Comparison of ENCODE assay signal across 1 cellular context in genomic region chr6:43770417-43771209, GRCh38.
TF ChIP-seq lines count a peak whose summit lies in the region.

No MANE protein-coding gene starts in this region.

TF ChIP-seq in K562, 482 proteins besides CTCF, POLR2A, EP300 and RAD21 (continued from another document and continues in another):
- TF ChIP-seq ZHX1 (conservative IDR thresholded peaks at IDR 0.05; ENCODE audit: low read length) (no peak), ELF4 (CRISPR knock-in tag; IDR thresholded peaks at IDR 0.05) (no peak), MECOM (CRISPR knock-in tag; IDR thresholded peaks at IDR 0.05) (no peak), ZNF407 (IDR thresholded peaks at IDR 0.05; ENCODE audit: low read depth) (0 out of 2 replicates have a peak, but pooled peaks have one; percentile 19), ZC3H4 (CRISPR knock-in tag; IDR thresholded peaks at IDR 0.05; ENCODE audit: borderline replicate concordance) (no peak), TGIF2 (CRISPR knock-in tag; IDR thresholded peaks at IDR 0.05) (peak; percentile 60), ZNF174 (CRISPR knock-in tag; IDR thresholded peaks at IDR 0.05) (no peak), RAD51 (IDR thresholded peaks at IDR 0.05; ENCODE audit: borderline replicate concordance, low read depth) (no peak), ZNF639 (CRISPR knock-in tag; conservative IDR thresholded peaks at IDR 0.05 in 1 of 2, IDR thresholded peaks at IDR 0.05 in 1 of 2) (no peak), TRIM24 (IDR thresholded peaks at IDR 0.05) (0 out of 4 replicates have a peak, but pooled peaks of 1 of the 2 experiments have one; percentile 28), DLX4 (CRISPR knock-in tag; IDR thresholded peaks at IDR 0.05) (no peak), MAFF (IDR thresholded peaks at IDR 0.05; ENCODE audit: low read length) (no peak), PCBP2 (IDR thresholded peaks at IDR 0.05; ENCODE audit: low read depth, low read length, poor library complexity, severe bottlenecking) (no peak), CHD2 (IDR thresholded peaks at IDR 0.05; ENCODE audit: low read depth, low read length) (peak; percentile 32; the same call in 1 of the 2 replicates), SMARCA5 (IDR thresholded peaks at IDR 0.05) (no peak), SP1 (CRISPR knock-in tag; IDR thresholded peaks at IDR 0.05) (peak; percentile 47; the same call in 1 of the 2 replicates), HDAC2 (IDR thresholded peaks at IDR 0.05) (peak; percentile 76), ZNF57 (CRISPR knock-in tag; IDR thresholded peaks at IDR 0.05) (no peak), TCF3 (CRISPR knock-in tag; IDR thresholded peaks at IDR 0.05) (no peak; the same call in 1 of the 2 replicates), ATF3 (IDR thresholded peaks at IDR 0.05) (no peak), ATF3 (CRISPR knock-in tag; conservative IDR thresholded peaks at IDR 0.05) (0 out of 2 replicates have a peak, but pooled peaks have one; percentile 6), ZNF449 (CRISPR knock-in tag; IDR thresholded peaks at IDR 0.05) (no peak), ZNF431 (CRISPR knock-in tag; IDR thresholded peaks at IDR 0.05) (no peak), ZNF79 (CRISPR knock-in tag; IDR thresholded peaks at IDR 0.05; ENCODE audit: low read depth) (no peak), SMARCE1 (IDR thresholded peaks at IDR 0.05) (peak; percentile 38; the same call in 1 of the 2 replicates), ESRRB (CRISPR knock-in tag; IDR thresholded peaks at IDR 0.05; ENCODE audit: borderline replicate concordance) (no peak), ZNF12 (CRISPR knock-in tag; IDR thresholded peaks at IDR 0.05) (peak; percentile 59; the same call in 1 of the 2 replicates), CHCHD3 (CRISPR knock-in tag; IDR thresholded peaks at IDR 0.05) (no peak), DIDO1 (tag; IDR thresholded peaks at IDR 0.05; ENCODE audit: low read depth) (no peak), CGGBP1 (CRISPR knock-in tag; IDR thresholded peaks at IDR 0.05) (no peak), ESRRA (IDR thresholded peaks at IDR 0.05; ENCODE audit: borderline replicate concordance, low read depth) (no peak), PHTF2 (CRISPR knock-in tag; IDR thresholded peaks at IDR 0.05) (peak; percentile 78; the same call in 1 of the 2 replicates), ZNF584 (CRISPR knock-in tag; IDR thresholded peaks at IDR 0.05; ENCODE audit: low read depth) (no peak), ZNF143 (CRISPR knock-in tag; IDR thresholded peaks at IDR 0.05) (no peak), RNF219 (CRISPR knock-in tag; IDR thresholded peaks at IDR 0.05) (no peak), FOXM1 (IDR thresholded peaks at IDR 0.05; ENCODE audit: low read depth) (no peak), FOXM1 (CRISPR knock-in tag; IDR thresholded peaks at IDR 0.05; ENCODE audit: low read depth) (peak; percentile 44; the same call in 1 of the 2 replicates), RBM39 (optimal IDR thresholded peaks at IDR 0.05; ENCODE audit: low read depth, low read length) (no peak), SMARCB1 (IDR thresholded peaks at IDR 0.05; ENCODE audit: insufficient read length, low read depth) (peak; percentile 21), UBTF (IDR thresholded peaks at IDR 0.05; ENCODE audit: borderline replicate concordance in 1 of 2, low read depth in 2 of 2, low read length in 2 of 2) (peak in 1 of 2 experiments; percentile 66; a peak in 3 of 4 replicates), ASH1L (IDR thresholded peaks at IDR 0.05; ENCODE audit: borderline replicate concordance, low read depth, partially characterized antibody) (no peak), MTA2 (IDR thresholded peaks at IDR 0.05; ENCODE audit: low read depth) (0 out of 2 replicates have a peak, but pooled peaks have one; percentile 36)
